Comparison of ENCODE assay signal across 1 cellular context in the genomic region with DNA sequence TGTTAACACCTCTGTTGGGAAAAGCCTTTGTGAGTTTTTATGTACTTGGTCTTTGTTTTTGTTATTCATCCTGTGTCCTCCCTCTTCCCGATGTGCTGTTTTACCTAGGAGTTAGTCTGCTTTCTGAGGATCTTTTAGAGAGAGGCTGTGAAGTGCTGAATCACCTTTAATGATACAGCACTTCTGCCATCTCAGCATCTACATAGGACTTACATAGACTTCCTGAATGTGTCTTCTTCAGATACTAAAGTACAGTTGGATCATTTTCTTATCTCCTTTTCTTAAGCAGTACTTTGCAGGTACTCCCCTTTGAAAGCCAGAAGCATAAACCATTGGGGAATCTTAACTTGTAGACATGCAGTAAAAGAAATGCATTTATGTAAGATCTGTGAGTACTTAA.
TF ChIP-seq lines count a peak whose summit lies in the region.

No MANE protein-coding gene starts in this region.

TF ChIP-seq in K562, 482 proteins besides CTCF, POLR2A, EP300 and RAD21 (continues in another document):
- TF ChIP-seq, protein P1, sequence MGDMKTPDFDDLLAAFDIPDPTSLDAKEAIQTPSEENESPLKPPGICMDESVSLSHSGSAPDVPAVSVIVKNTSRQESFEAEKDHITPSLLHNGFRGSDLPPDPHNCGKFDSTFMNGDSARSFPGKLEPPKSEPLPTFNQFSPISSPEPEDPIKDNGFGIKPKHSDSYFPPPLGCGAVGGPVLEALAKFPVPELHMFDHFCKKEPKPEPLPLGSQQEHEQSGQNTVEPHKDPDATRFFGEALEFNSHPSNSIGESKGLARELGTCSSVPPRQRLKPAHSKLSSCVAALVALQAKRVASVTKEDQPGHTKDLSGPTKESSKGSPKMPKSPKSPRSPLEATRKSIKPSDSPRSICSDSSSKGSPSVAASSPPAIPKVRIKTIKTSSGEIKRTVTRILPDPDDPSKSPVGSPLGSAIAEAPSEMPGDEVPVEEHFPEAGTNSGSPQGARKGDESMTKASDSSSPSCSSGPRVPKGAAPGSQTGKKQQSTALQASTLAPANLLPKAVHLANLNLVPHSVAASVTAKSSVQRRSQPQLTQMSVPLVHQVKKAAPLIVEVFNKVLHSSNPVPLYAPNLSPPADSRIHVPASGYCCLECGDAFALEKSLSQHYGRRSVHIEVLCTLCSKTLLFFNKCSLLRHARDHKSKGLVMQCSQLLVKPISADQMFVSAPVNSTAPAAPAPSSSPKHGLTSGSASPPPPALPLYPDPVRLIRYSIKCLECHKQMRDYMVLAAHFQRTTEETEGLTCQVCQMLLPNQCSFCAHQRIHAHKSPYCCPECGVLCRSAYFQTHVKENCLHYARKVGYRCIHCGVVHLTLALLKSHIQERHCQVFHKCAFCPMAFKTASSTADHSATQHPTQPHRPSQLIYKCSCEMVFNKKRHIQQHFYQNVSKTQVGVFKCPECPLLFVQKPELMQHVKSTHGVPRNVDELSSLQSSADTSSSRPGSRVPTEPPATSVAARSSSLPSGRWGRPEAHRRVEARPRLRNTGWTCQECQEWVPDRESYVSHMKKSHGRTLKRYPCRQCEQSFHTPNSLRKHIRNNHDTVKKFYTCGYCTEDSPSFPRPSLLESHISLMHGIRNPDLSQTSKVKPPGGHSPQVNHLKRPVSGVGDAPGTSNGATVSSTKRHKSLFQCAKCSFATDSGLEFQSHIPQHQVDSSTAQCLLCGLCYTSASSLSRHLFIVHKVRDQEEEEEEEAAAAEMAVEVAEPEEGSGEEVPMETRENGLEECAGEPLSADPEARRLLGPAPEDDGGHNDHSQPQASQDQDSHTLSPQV (IDR thresholded peaks at IDR 0.05): peak; percentile 79
- TF ChIP-seq, protein P2, sequence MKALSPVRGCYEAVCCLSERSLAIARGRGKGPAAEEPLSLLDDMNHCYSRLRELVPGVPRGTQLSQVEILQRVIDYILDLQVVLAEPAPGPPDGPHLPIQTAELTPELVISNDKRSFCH (CRISPR knock-in tag; IDR thresholded peaks at IDR 0.05): no peak
- TF ChIP-seq, protein P2 (tag; IDR thresholded peaks at IDR 0.05): no peak
- TF ChIP-seq MAFG (tag; conservative IDR thresholded peaks at IDR 0.05) (peak; percentile 99), ZEB2 (IDR thresholded peaks at IDR 0.05) (peak; percentile 78), ZBTB8A (IDR thresholded peaks at IDR 0.05; ENCODE audit: partially characterized antibody) (no peak), ZNF197 (CRISPR knock-in tag; IDR thresholded peaks at IDR 0.05; ENCODE audit: low read depth) (0 out of 2 replicates have a peak, but pooled peaks have one; percentile 47), NRF1 (conservative IDR thresholded peaks at IDR 0.05 in 1 of 2, IDR thresholded peaks at IDR 0.05 in 1 of 2) (no peak), PTRF (tag; IDR thresholded peaks at IDR 0.05) (no peak), ARID2 (IDR thresholded peaks at IDR 0.05) (no peak), HDAC1 (IDR thresholded peaks at IDR 0.05) (peak in 1 of 2 experiments; percentile 52; a peak in 1 of 4 replicates), NR4A1 (CRISPR knock-in tag; IDR thresholded peaks at IDR 0.05) (no peak), NR4A1 (tag; IDR thresholded peaks at IDR 0.05) (no peak), TAF9B (IDR thresholded peaks at IDR 0.05; ENCODE audit: partially characterized antibody) (peak; percentile 26), POLR2AphosphoS2 (IDR thresholded peaks at IDR 0.05; ENCODE audit: low read length) (no peak), EP400 (IDR thresholded peaks at IDR 0.05) (0 out of 2 replicates have a peak, but pooled peaks have one; percentile 20), ZNF586 (CRISPR knock-in tag; conservative IDR thresholded peaks at IDR 0.05) (no peak), MCM5 (IDR thresholded peaks at IDR 0.05; ENCODE audit: low read depth) (no peak), SMARCA4 (IDR thresholded peaks at IDR 0.05) (peak; percentile 88), ZNF316 (IDR thresholded peaks at IDR 0.05) (peak; percentile 100), ZKSCAN1 (IDR thresholded peaks at IDR 0.05; ENCODE audit: low read depth, low read length) (no peak), L3MBTL2 (IDR thresholded peaks at IDR 0.05) (peak; percentile 32; the same call in 1 of the 2 replicates), SRSF1 (IDR thresholded peaks at IDR 0.05; ENCODE audit: low read depth, low read length) (no peak), KDM1A (IDR thresholded peaks at IDR 0.05) (0 out of 4 replicates have a peak, but pooled peaks have one; percentile 29 to 30), TEAD4 (IDR thresholded peaks at IDR 0.05; ENCODE audit: low read length) (peak; percentile 70), TEAD4 (CRISPR knock-in tag; IDR thresholded peaks at IDR 0.05; ENCODE audit: borderline replicate concordance) (no peak), SMARCC2 (IDR thresholded peaks at IDR 0.05; ENCODE audit: low read depth) (peak; percentile 60; the same call in 1 of the 2 replicates), MAFK (IDR thresholded peaks at IDR 0.05; ENCODE audit: low read length) (peak; percentile 97), PTBP1 (IDR thresholded peaks at IDR 0.05; ENCODE audit: low read depth, low read length) (no peak), ILF3 (IDR thresholded peaks at IDR 0.05; ENCODE audit: borderline replicate concordance) (no peak), MECOM (CRISPR knock-in tag; IDR thresholded peaks at IDR 0.05) (peak; percentile 86), C11orf30 (IDR thresholded peaks at IDR 0.05; ENCODE audit: low read depth) (peak; percentile 99), NFIC (IDR thresholded peaks at IDR 0.05) (peak; percentile 26), FOXK1 (CRISPR knock-in tag; IDR thresholded peaks at IDR 0.05; ENCODE audit: borderline replicate concordance) (no peak), HNRNPL (IDR thresholded peaks at IDR 0.05; ENCODE audit: low read depth, low read length) (no peak)
- TF ChIP-seq, protein P3, sequence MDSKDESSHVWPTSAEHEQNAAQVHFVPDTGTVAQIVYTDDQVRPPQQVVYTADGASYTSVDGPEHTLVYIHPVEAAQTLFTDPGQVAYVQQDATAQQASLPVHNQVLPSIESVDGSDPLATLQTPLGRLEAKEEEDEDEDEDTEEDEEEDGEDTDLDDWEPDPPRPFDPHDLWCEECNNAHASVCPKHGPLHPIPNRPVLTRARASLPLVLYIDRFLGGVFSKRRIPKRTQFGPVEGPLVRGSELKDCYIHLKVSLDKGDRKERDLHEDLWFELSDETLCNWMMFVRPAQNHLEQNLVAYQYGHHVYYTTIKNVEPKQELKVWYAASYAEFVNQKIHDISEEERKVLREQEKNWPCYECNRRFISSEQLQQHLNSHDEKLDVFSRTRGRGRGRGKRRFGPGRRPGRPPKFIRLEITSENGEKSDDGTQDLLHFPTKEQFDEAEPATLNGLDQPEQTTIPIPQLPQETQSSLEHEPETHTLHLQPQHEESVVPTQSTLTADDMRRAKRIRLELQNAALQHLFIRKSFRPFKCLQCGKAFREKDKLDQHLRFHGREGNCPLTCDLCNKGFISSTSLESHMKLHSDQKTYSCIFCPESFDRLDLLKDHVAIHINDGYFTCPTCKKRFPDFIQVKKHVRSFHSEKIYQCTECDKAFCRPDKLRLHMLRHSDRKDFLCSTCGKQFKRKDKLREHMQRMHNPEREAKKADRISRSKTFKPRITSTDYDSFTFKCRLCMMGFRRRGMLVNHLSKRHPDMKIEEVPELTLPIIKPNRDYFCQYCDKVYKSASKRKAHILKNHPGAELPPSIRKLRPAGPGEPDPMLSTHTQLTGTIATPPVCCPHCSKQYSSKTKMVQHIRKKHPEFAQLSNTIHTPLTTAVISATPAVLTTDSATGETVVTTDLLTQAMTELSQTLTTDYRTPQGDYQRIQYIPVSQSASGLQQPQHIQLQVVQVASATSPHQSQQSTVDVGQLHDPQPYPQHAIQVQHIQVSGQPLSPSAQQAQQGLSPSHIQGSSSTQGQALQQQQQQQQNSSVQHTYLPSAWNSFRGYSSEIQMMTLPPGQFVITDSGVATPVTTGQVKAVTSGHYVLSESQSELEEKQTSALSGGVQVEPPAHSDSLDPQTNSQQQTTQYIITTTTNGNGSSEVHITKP (IDR thresholded peaks at IDR 0.05; ENCODE audit: partially characterized antibody): peak; percentile 11
- TF ChIP-seq, protein P4, sequence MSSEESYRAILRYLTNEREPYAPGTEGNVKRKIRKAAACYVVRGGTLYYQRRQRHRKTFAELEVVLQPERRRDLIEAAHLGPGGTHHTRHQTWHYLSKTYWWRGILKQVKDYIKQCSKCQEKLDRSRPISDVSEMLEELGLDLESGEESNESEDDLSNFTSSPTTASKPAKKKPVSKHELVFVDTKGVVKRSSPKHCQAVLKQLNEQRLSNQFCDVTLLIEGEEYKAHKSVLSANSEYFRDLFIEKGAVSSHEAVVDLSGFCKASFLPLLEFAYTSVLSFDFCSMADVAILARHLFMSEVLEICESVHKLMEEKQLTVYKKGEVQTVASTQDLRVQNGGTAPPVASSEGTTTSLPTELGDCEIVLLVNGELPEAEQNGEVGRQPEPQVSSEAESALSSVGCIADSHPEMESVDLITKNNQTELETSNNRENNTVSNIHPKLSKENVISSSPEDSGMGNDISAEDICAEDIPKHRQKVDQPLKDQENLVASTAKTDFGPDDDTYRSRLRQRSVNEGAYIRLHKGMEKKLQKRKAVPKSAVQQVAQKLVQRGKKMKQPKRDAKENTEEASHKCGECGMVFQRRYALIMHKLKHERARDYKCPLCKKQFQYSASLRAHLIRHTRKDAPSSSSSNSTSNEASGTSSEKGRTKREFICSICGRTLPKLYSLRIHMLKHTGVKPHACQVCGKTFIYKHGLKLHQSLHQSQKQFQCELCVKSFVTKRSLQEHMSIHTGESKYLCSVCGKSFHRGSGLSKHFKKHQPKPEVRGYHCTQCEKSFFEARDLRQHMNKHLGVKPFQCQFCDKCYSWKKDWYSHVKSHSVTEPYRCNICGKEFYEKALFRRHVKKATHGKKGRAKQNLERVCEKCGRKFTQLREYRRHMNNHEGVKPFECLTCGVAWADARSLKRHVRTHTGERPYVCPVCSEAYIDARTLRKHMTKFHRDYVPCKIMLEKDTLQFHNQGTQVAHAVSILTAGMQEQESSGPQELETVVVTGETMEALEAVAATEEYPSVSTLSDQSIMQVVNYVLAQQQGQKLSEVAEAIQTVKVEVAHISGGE (CRISPR knock-in tag; IDR thresholded peaks at IDR 0.05): 0 out of 6 replicates have a peak, but pooled peaks of 1 of the 3 experiments have one; percentile 26
- TF ChIP-seq, protein P5, sequence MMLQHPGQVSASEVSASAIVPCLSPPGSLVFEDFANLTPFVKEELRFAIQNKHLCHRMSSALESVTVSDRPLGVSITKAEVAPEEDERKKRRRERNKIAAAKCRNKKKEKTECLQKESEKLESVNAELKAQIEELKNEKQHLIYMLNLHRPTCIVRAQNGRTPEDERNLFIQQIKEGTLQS (IDR thresholded peaks at IDR 0.05): peak; percentile 34
- TF ChIP-seq, protein P5 (CRISPR knock-in tag; conservative IDR thresholded peaks at IDR 0.05): no peak
- TF ChIP-seq, protein P6, sequence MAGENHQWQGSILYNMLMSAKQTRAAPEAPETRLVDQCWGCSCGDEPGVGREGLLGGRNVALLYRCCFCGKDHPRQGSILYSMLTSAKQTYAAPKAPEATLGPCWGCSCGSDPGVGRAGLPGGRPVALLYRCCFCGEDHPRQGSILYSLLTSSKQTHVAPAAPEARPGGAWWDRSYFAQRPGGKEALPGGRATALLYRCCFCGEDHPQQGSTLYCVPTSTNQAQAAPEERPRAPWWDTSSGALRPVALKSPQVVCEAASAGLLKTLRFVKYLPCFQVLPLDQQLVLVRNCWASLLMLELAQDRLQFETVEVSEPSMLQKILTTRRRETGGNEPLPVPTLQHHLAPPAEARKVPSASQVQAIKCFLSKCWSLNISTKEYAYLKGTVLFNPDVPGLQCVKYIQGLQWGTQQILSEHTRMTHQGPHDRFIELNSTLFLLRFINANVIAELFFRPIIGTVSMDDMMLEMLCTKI (IDR thresholded peaks at IDR 0.05; ENCODE audit: partially characterized antibody): no peak
- TF ChIP-seq, protein P7, sequence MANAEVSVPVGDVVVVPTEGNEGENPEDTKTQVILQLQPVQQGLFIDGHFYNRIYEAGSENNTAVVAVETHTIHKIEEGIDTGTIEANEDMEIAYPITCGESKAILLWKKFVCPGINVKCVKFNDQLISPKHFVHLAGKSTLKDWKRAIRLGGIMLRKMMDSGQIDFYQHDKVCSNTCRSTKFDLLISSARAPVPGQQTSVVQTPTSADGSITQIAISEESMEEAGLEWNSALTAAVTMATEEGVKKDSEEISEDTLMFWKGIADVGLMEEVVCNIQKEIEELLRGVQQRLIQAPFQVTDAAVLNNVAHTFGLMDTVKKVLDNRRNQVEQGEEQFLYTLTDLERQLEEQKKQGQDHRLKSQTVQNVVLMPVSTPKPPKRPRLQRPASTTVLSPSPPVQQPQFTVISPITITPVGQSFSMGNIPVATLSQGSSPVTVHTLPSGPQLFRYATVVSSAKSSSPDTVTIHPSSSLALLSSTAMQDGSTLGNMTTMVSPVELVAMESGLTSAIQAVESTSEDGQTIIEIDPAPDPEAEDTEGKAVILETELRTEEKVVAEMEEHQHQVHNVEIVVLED (CRISPR knock-in tag; IDR thresholded peaks at IDR 0.05): no peak
- TF ChIP-seq, protein P8, sequence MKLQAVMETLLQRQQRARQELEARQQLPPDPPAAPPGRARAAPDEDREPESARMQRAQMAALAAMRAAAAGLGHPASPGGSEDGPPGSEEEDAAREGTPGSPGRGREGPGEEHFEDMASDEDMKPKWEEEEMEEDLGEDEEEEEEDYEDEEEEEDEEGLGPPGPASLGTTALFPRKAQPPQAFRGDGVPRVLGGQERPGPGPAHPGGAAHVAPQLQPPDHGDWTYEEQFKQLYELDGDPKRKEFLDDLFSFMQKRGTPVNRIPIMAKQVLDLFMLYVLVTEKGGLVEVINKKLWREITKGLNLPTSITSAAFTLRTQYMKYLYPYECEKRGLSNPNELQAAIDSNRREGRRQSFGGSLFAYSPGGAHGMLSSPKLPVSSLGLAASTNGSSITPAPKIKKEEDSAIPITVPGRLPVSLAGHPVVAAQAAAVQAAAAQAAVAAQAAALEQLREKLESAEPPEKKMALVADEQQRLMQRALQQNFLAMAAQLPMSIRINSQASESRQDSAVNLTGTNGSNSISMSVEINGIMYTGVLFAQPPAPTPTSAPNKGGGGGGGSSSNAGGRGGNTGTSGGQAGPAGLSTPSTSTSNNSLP (IDR thresholded peaks at IDR 0.05; ENCODE audit: borderline replicate concordance, low read depth, low read length): peak; percentile 40; the same call in 1 of the 2 replicates
- TF ChIP-seq, protein P9, sequence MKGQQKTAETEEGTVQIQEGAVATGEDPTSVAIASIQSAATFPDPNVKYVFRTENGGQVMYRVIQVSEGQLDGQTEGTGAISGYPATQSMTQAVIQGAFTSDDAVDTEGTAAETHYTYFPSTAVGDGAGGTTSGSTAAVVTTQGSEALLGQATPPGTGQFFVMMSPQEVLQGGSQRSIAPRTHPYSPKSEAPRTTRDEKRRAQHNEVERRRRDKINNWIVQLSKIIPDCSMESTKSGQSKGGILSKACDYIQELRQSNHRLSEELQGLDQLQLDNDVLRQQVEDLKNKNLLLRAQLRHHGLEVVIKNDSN (CRISPR knock-in tag; IDR thresholded peaks at IDR 0.05): no peak
